15 cellular contexts compared by ENCODE assay signal in the genomic region with DNA sequence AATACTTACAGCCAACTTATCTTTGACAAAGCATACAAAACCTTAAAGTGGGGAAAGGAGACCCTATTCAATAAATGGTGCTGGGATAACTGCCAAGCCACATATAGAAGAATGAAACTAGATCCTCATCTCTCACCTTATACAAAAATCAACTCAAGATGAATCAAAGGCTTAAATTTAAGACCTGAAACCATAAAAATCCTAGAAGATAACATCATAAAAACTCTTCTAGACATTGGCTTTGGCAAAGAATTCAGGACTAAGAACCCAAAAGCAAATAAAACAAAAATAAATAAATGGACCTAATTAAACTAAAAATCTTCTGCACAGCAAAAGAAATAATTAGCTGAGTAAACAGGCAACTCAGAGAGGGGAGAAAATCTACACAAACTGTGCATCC.
DNase-seq lines count a peak whose midpoint lies in the region; ATAC-seq and TF ChIP-seq lines count a peak whose summit lies in the region.
"Had no signal": no experiment of that assay in that cellular context is flagged by ENCODE, and none has a peak within 500 bp of the region (broad histone marks: within the 10 kb centered on the region; RNA-seq: fewer than 3 reads in every experiment).

No MANE protein-coding gene starts in this region.

- no peaks in the 10 kb centered on the region for H3K4me1 Mint-ChIP-seq in stimulated activated effector memory CD8-positive, alpha-beta T cell treated with anti-CD3 and anti-CD28 coated beads, Interleukin-12 subunit alpha, Interleukin-12 subunit beta, amount 100 ng/mL, for 72 hours
- H3K4me1 Mint-ChIP-seq: CD14-positive monocyte had no signal

- no peak for TF ChIP-seq EP300 in esophagus muscularis mucosa (IDR thresholded peaks at IDR 0.05)

- intact Hi-C loops in esophagus muscularis mucosa (cut with DNase I), result no loop called here

- H3K36me3 Mint-ChIP-seq in stimulated activated effector memory CD8-positive, alpha-beta T cell treated with anti-CD3 and anti-CD28 coated beads, Interleukin-12 subunit alpha, Interleukin-12 subunit beta, amount 100 ng/mL, for 72 hours, result no peaks in the 10 kb centered on the region
- H3K36me3 Mint-ChIP-seq: CD14-positive monocyte; CD8-positive, alpha-beta T cell had no signal

- no peaks in the 10 kb centered on the region for H3K27me3 ChIP-seq in esophagus muscularis mucosa

- H3K27ac Mint-ChIP-seq in stimulated activated effector memory CD8-positive, alpha-beta T cell treated with anti-CD3 and anti-CD28 coated beads, Interleukin-12 subunit alpha, Interleukin-12 subunit beta, amount 100 ng/mL, for 72 hours, result no peak overlapping the region
- H3K27ac Mint-ChIP-seq: CD14-positive monocyte; CD8-positive, alpha-beta T cell; GM23338 had no signal

- no peaks in the 10 kb centered on the region for H3K4me1 ChIP-seq in esophagus muscularis mucosa
- H3K4me1 ChIP-seq: Caco-2 had no signal

- peaks cover 15% of the 10 kb centered on the region for H3K9me3 Mint-ChIP-seq in stimulated activated effector memory CD8-positive, alpha-beta T cell treated with anti-CD3 and anti-CD28 coated beads, Interleukin-12 subunit alpha, Interleukin-12 subunit beta, amount 100 ng/mL, for 72 hours

- no peak overlapping the region for H3K4me3 ChIP-seq in esophagus muscularis mucosa
- H3K4me3 ChIP-seq: GM23338 had no signal

- DNase-seq in DMS153 (lab: John Stamatoyannopoulos, UW) (peak; percentile 31), DMS153 treated with DMSO at 0.1 percent for 48 hours (lab: John Stamatoyannopoulos, UW; ENCODE audit: unreplicated experiment) (no peak), DMS79 treated with DMSO at 0.1 percent for 48 hours (lab: John Stamatoyannopoulos, UW) (peak; percentile 96), NCI-H1105 treated with DMSO at 0.1 percent for 48 hours (lab: John Stamatoyannopoulos, UW) (peak; percentile 93), NCI-H345 treated with DMSO at 0.1 percent for 48 hours (lab: John Stamatoyannopoulos, UW; ENCODE audit: unreplicated experiment) (peak; percentile 18), esophagus muscularis mucosa (ENCODE audit: extremely low spot score) (no peak)
- no peak for DNase-seq in stimulated activated effector memory CD8-positive, alpha-beta T cell treated with anti-CD3 and anti-CD28 coated beads, Interleukin-12 subunit alpha, Interleukin-12 subunit beta, amount 100 ng/mL, for 72 hours (ENCODE audit: low spot score in 2 of 2)
- DNase-seq: Caco-2; CD8-positive, alpha-beta T cell; EL; H7 had no signal

- TF ChIP-seq CTCF in esophagus muscularis mucosa (IDR thresholded peaks at IDR 0.05), result no peak

- no peaks in the 10 kb centered on the region for H3K36me3 ChIP-seq in esophagus muscularis mucosa

- peaks cover 0 to 3% (median 0%) of the 10 kb centered on the region in 4 donors for H3K9me3 ChIP-seq in esophagus muscularis mucosa
- H3K9me3 ChIP-seq: Caco-2 had no signal

- ATAC-seq in GM18867 (IDR thresholded peaks at IDR 0.05; ENCODE audit: unreplicated experiment), result no peak
- no peak for ATAC-seq in stimulated activated effector memory CD8-positive, alpha-beta T cell treated with anti-CD3 and anti-CD28 coated beads, Interleukin-12 subunit alpha, Interleukin-12 subunit beta, amount 100 ng/mL, for 72 hours
- ATAC-seq: CD8-positive, alpha-beta T cell; GM23338 had no signal

- H3K27ac ChIP-seq in esophagus muscularis mucosa (replicated peaks in 1 of 4), result no peak overlapping the region
- H3K27ac ChIP-seq: 22Rv1 had no signal

- no peak overlapping the region for H3K4me3 Mint-ChIP-seq in stimulated activated effector memory CD8-positive, alpha-beta T cell treated with anti-CD3 and anti-CD28 coated beads, Interleukin-12 subunit alpha, Interleukin-12 subunit beta, amount 100 ng/mL, for 72 hours
- H3K4me3 Mint-ChIP-seq: CD14-positive monocyte; CD8-positive, alpha-beta T cell; GM23338 had no signal

- no peak for TF ChIP-seq POLR2A in esophagus muscularis mucosa (IDR thresholded peaks at IDR 0.05; ENCODE audit: low read depth)

Comparison
In these comparisons a context has a peak if more than half of its experiments do, and no peak if none do; other contexts are left out.
1. DNase-seq: peak in DMS153 (single experiment), DMS79 treated with DMSO at 0.1 percent for 48 hours (single experiment), NCI-H1105 treated with DMSO at 0.1 percent for 48 hours (single experiment) and NCI-H345 treated with DMSO at 0.1 percent for 48 hours (single experiment); none in DMS153 treated with DMSO at 0.1 percent for 48 hours (single experiment), stimulated activated effector memory CD8-positive, alpha-beta T cell treated with anti-CD3 and anti-CD28 coated beads, Interleukin-12 subunit alpha, Interleukin-12 subunit beta, amount 100 ng/mL, for 72 hours (0 of 2) and esophagus muscularis mucosa (single experiment).